In the genomic region with DNA sequence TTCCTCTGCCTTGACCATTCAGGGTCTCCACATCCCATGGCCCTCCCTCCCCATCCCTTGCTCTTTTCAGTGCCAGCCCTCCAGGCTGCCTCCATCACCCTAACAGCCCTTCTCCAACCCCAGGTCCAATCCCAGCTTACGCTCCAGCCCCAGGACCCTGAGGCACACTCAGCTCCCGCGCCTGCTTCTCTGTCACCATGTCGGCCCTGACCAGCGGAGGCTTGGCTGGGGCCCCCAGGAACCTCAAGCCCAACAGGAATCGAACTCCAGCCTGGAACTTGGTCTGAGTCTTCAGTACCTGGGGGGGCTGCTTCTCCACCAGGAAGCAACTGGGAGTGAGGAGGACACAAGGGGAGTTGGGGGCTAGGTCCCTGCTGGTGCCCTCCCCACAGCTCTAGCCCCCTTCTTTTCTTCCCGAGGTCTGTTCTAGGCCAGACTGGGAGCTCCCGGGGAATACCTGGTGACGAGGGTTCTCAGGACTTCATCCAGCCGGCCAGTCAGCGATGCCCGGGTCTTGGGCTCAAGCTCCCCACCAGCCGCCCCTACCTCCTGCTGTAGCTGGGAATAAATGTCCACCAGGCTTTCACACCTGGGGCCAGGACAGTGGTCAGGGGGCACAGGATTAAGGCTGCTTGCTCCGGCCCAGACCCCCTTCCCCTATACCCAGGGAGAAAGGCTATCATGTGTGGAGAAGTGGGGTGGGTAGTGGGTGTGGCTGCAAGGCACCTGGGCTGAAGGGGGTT, we compare ENCODE assay signal across 23 cellular contexts. TPM values are rescaled to one million over a fixed set of nuclear protein-coding genes. Genes with fewer than 3 reads are reported as not detected.
DNase-seq lines count a peak whose midpoint lies in the region; ATAC-seq, FAIRE-seq and TF ChIP-seq lines count a peak whose summit lies in the region.
"Had no signal": no experiment of that assay in that cellular context is flagged by ENCODE, and none has a peak within 500 bp of the region (broad histone marks: within the 10 kb centered on the region; RNA-seq: fewer than 3 reads in every experiment).

No MANE protein-coding gene starts in this region.

- no peak for ATAC-seq in activated naive CD4-positive, alpha-beta T cell treated with anti-CD3 and anti-CD28 coated beads, Interleukin-2, amount 50 U/mL, for 72 hours
- ATAC-seq in GM12878 (no peak), HG03520 (IDR thresholded peaks at IDR 0.05; ENCODE audit: unreplicated experiment) (no peak), HG02610 (IDR thresholded peaks at IDR 0.05; ENCODE audit: unreplicated experiment) (no peak)
- no peak for ATAC-seq in stimulated activated memory B cell treated with anti-CD40 and anti-IgM and Interleukin-4, amounts not matched to agents 10 μg/mL and 1 μg/mL and 100 μg/mL, for 72 hours
- ATAC-seq: activated CD4-positive, CD25-positive, alpha-beta regulatory T cell treated with anti-CD3 and anti-CD28 coated beads, Interleukin-2, amount 50 U/mL, for 24 hours; HepG2; pancreas; right lobe of liver; upper lobe of right lung had no signal

- RAD21 ChIA-PET in GM12878 (lab: Charles Lee; ENCODE audit: unreplicated experiment): no interaction called here

- CTCF ChIA-PET in GM12878 (lab: Yijun Ruan, JAX): interaction anchor here (0.5 to 11.7 kb wide), 3 partner anchors 38 to 425 kb away, joined by 3 to 458 read pairs (median 4); no protein-coding TSS in a partner anchor

- in situ Hi-C loops in GM12878 (cut with MboI): no loop called here

- peaks cover 24 to 32% of the 10 kb centered on the region in 2 experiments for H3K36me3 ChIP-seq in GM12878 (ENCODE audit: control insufficient read depth in 2 of 2, insufficient read depth in 2 of 2, low read length in 1 of 2)

- no peak overlapping the region for H3K9ac ChIP-seq in GM12878 (ENCODE audit: control insufficient read depth, insufficient read depth, low read length)

- TF ChIP-seq POLR2A in GM12878 (IDR thresholded peaks at IDR 0.05; ENCODE audit: low read depth, low read length): 0 out of 2 replicates have a peak, but pooled peaks have one; percentile 21

- H2AFZ ChIP-seq in GM12878 (ENCODE audit: control insufficient read depth, low read depth, low read length): no peak overlapping the region

- no peaks in the 10 kb centered on the region for H3K27me3 Mint-ChIP-seq in stimulated activated memory B cell treated with anti-CD40 and anti-IgM and Interleukin-4, amounts not matched to agents 10 μg/mL and 1 μg/mL and 100 μg/mL, for 72 hours
- H3K27me3 Mint-ChIP-seq: memory B cell had no signal

- no peaks in the 10 kb centered on the region; the same call in 1 of the 2 replicates for H3K4me1 ChIP-seq in GM12878 (ENCODE audit: control insufficient read depth, insufficient read depth, low read length)

- FAIRE-seq in GM12878 (lab: Jason Lieb, UNC): no peak
- FAIRE-seq: GM12892, HepG2, pancreas had no signal

- H3K9me3 ChIP-seq in GM12878 (replicated peaks; ENCODE audit: control insufficient read depth, insufficient read depth, low read length): no peaks in the 10 kb centered on the region
- H3K9me3 ChIP-seq: pancreas, right lobe of liver, upper lobe of right lung had no signal

- POLR2A ChIA-PET in GM12878 (lab: Charles Lee): no interaction called here

- DNase-seq in activated naive CD4-positive, alpha-beta T cell treated with anti-CD3 and anti-CD28 coated beads, Interleukin-2, amount 50 U/mL, for 72 hours (ENCODE audit: low spot score in 2 of 2): no peak
- DNase-seq in activated naive CD4-positive, alpha-beta T cell treated with anti-CD3 and anti-CD28 coated beads, Interleukin-2, amount 50 U/mL, for 16 hours: no peak
- DNase-seq in D341Med (ENCODE audit: low spot score) (peak; percentile 17), GM12878 (ENCODE audit: low read depth, low spot score) (no peak), DMS53 (lab: John Stamatoyannopoulos, UW) (no peak)
- DNase-seq: DMS79 treated with DMSO at 0.1 percent for 48 hours, HFFc6, NCI-H2081 treated with DMSO at 0.1 percent for 48 hours, NCI-H82, right lobe of liver, upper lobe of right lung had no signal

- TF ChIP-seq EP300 in GM12878 (IDR thresholded peaks at IDR 0.05; ENCODE audit: borderline replicate concordance in 1 of 2, control insufficient read depth in 1 of 2, low read depth in 2 of 2, low read length in 2 of 2): no peak

- no peaks in the 10 kb centered on the region for H4K20me1 ChIP-seq in GM12878 (ENCODE audit: control insufficient read depth, insufficient read depth)

- H3K27ac ChIP-seq in GM12878 (ENCODE audit: control insufficient read depth, insufficient read depth): no peak overlapping the region
- H3K27ac ChIP-seq: coronary artery, pancreas, right lobe of liver, upper lobe of right lung had no signal

- BruUV-seq in GM12878 (replicated peaks; lab: Mats Ljungman, UMichigan): no TSS peak

- intact Hi-C loops in GM12878 (cut with micrococcal nuclease; ENCODE audit: unreplicated experiment): no loop called here

- TF ChIP-seq CTCF in GM12878 (IDR thresholded peaks at IDR 0.05 in 2 of 3, conservative IDR thresholded peaks at IDR 0.05 in 1 of 3; ENCODE audit: control insufficient read depth in 2 of 3, extremely low read depth in 1 of 3, insufficient read depth in 1 of 3, low read depth in 3 of 3, low read length in 3 of 3): no peak

- H3K4me2 ChIP-seq in GM12878 (ENCODE audit: control insufficient read depth, insufficient read depth): no peak overlapping the region

- peaks cover 25% of the 10 kb centered on the region for H3K79me2 ChIP-seq in GM12878 (ENCODE audit: control insufficient read depth, insufficient read depth, low read length)

- H3K4me1 Mint-ChIP-seq in stimulated activated memory B cell treated with anti-CD40 and anti-IgM and Interleukin-4, amounts not matched to agents 10 μg/mL and 1 μg/mL and 100 μg/mL, for 72 hours: peaks cover 79% of the 10 kb centered on the region

- H3K4me3 ChIP-seq in GM12878: no peak overlapping the region
- H3K4me3 ChIP-seq: coronary artery, pancreas, right lobe of liver, upper lobe of right lung had no signal

- H3K4me3 Mint-ChIP-seq in stimulated activated memory B cell treated with anti-CD40 and anti-IgM and Interleukin-4, amounts not matched to agents 10 μg/mL and 1 μg/mL and 100 μg/mL, for 72 hours: no peak overlapping the region
- H3K4me3 Mint-ChIP-seq: HFFc6, memory B cell had no signal

- H3K36me3 Mint-ChIP-seq in activated naive CD4-positive, alpha-beta T cell treated with anti-CD3 and anti-CD28 coated beads, Interleukin-2, amount 50 U/mL, for 72 hours: peaks cover 16 to 52% of the 10 kb centered on the region in 2 donors
- peaks cover 81% of the 10 kb centered on the region for H3K36me3 Mint-ChIP-seq in stimulated activated memory B cell treated with anti-CD40 and anti-IgM and Interleukin-4, amounts not matched to agents 10 μg/mL and 1 μg/mL and 100 μg/mL, for 72 hours

- SMC1A ChIA-PET in GM12878 (lab: Charles Lee; ENCODE audit: uncharacterized antibody, unreplicated experiment): interaction anchor here (8.6 kb wide), 1 partner anchor 9 kb away, joined by 120 read pairs; no protein-coding TSS in a partner anchor

- no peak for TF ChIP-seq RAD21 in GM12878 (IDR thresholded peaks at IDR 0.05; ENCODE audit: insufficient read depth, low read depth, low read length)

- peak overlapping the region; percentile 15 to 86 for H3K27ac Mint-ChIP-seq in activated naive CD4-positive, alpha-beta T cell treated with anti-CD3 and anti-CD28 coated beads, Interleukin-2, amount 50 U/mL, for 72 hours
- peak overlapping the region; percentile 65 for H3K27ac Mint-ChIP-seq in stimulated activated memory B cell treated with anti-CD40 and anti-IgM and Interleukin-4, amounts not matched to agents 10 μg/mL and 1 μg/mL and 100 μg/mL, for 72 hours
- H3K27ac Mint-ChIP-seq: HFFc6 had no signal

- no peaks in the 10 kb centered on the region for H3K27me3 ChIP-seq in GM12878 (replicated peaks in 1 of 2; ENCODE audit: control insufficient read depth in 2 of 2, insufficient read depth in 2 of 2, low read length in 1 of 2)
- H3K27me3 ChIP-seq: pancreas, right lobe of liver, upper lobe of right lung had no signal

- WGBS in GM12878 (ENCODE audit: insufficient coverage, insufficient replicate concordance, low lambda C conversion rate, missing lambda C conversion rate): 97% methylated on average over 14 of the region's 14 CpGs

- no peaks in the 10 kb centered on the region for H3K9me3 Mint-ChIP-seq in activated naive CD4-positive, alpha-beta T cell treated with anti-CD3 and anti-CD28 coated beads, Interleukin-2, amount 50 U/mL, for 72 hours
- H3K9me3 Mint-ChIP-seq in stimulated activated memory B cell treated with anti-CD40 and anti-IgM and Interleukin-4, amounts not matched to agents 10 μg/mL and 1 μg/mL and 100 μg/mL, for 72 hours: no peaks in the 10 kb centered on the region
- H3K9me3 Mint-ChIP-seq: HFFc6, memory B cell had no signal

RNA-seq across cellular contexts. Expression of a gene that starts 6.0 kb away (rescaled TPM):
- 100 to 1,000 TPM; 213 to 283 TPM for total RNA-seq in activated naive CD4-positive, alpha-beta T cell treated with anti-CD3 and anti-CD28 coated beads, Interleukin-2, amount 50 U/mL, for 72 hours
- total RNA-seq in GM12878 (2013; cell fraction: nucleolus; rRNA removed): 219 and 234 TPM in 2 replicates
- total RNA-seq in GM12878 (2014; rRNA removed) (100 and 101 TPM in 2 replicates), GM12878 (2014; rRNA removed; fragmentation: Illumina TruSeq; extraction: Trizol) (79.0 and 79.9 TPM in 2 replicates), GM12878 (2021) (146 and 163 TPM in 2 replicates)
- 92.2 TPM for polyA plus RNA-seq in GM12878 (2011; ENCODE audit: low read depth)
- polyA plus RNA-seq in GM12878 (2011; rRNA removed) (107 and 176 TPM in 2 replicates), GM12878 (2014; fragmentation: Illumina TruSeq; extraction: Trizol) (161 and 168 TPM in 2 replicates), GM12878 (2014; fragmentation: Nextera tagmentation; extraction: Ambion mirVana) (10 to 100 TPM; 14.2 to 17.3 TPM), GM12878 (2014; rRNA removed) (153 and 157 TPM in 2 replicates), GM12878 (2016; fragmentation: Nextera tagmentation; extraction: Ambion mirVana) (10 to 100 TPM; 61.0 to 63.3 TPM)
- 210 and 211 TPM in 2 replicates for polyA plus RNA-seq in GM12878 (2011; cell fraction: cytosol; rRNA removed)
- polyA plus RNA-seq in GM12878 (2011; cell fraction: nucleus; rRNA removed): 576 and 633 TPM in 2 replicates
- 137 and 138 TPM in 2 replicates for polyA plus RNA-seq in GM12878 (2012)
- 146 and 216 TPM in 2 replicates for polyA minus RNA-seq in GM12878 (2011; rRNA and poly(A)+ RNA removed)
- 57.9 and 72.7 TPM in 2 replicates for polyA minus RNA-seq in GM12878 (2011; cell fraction: cytosol; rRNA and poly(A)+ RNA removed)
- polyA minus RNA-seq in GM12878 (2011; cell fraction: nucleus; rRNA and poly(A)+ RNA removed): 75.9 and 146 TPM in 2 replicates

RNA-seq across cellular contexts. Expression of a gene that starts 16.3 kb away (rescaled TPM):
- 10 to 100 TPM; 39.1 to 39.3 TPM for total RNA-seq in activated naive CD4-positive, alpha-beta T cell treated with anti-CD3 and anti-CD28 coated beads, Interleukin-2, amount 50 U/mL, for 72 hours
- total RNA-seq in GM12878 (2013; cell fraction: nucleolus; rRNA removed): 27.9 and 30.3 TPM in 2 replicates
- total RNA-seq in GM12878 (2014; rRNA removed) (28.4 and 30.1 TPM in 2 replicates), GM12878 (2014; rRNA removed; fragmentation: Illumina TruSeq; extraction: Trizol) (13.0 and 13.6 TPM in 2 replicates), GM12878 (2021) (28.2 and 28.5 TPM in 2 replicates)
- polyA plus RNA-seq in GM12878 (2011; ENCODE audit: low read depth): 5.3 TPM
- polyA plus RNA-seq in GM12878 (2011; rRNA removed) (25.2 and 35.2 TPM in 2 replicates), GM12878 (2014; fragmentation: Illumina TruSeq; extraction: Trizol) (7.9 and 17.0 TPM in 2 replicates), GM12878 (2014; fragmentation: Nextera tagmentation; extraction: Ambion mirVana) (1 to 10 TPM in 1 of 2 experiments, under 1 TPM in 1; 0.35 to 1.0 TPM), GM12878 (2014; rRNA removed) (28.0 and 28.6 TPM in 2 replicates), GM12878 (2016; fragmentation: Nextera tagmentation; extraction: Ambion mirVana) (1 to 10 TPM; 3.6 to 5.8 TPM)
- polyA plus RNA-seq in GM12878 (2011; cell fraction: cytosol; rRNA removed): 36.4 and 44.0 TPM in 2 replicates
- 69.8 and 77.5 TPM in 2 replicates for polyA plus RNA-seq in GM12878 (2011; cell fraction: nucleus; rRNA removed)
- polyA plus RNA-seq in GM12878 (2012): 11.5 and 17.8 TPM in 2 replicates
- polyA minus RNA-seq in GM12878 (2011; rRNA and poly(A)+ RNA removed): 21.1 and 40.5 TPM in 2 replicates
- polyA minus RNA-seq in GM12878 (2011; cell fraction: cytosol; rRNA and poly(A)+ RNA removed): 14.6 and 15.7 TPM in 2 replicates
- polyA minus RNA-seq in GM12878 (2011; cell fraction: nucleus; rRNA and poly(A)+ RNA removed): 17.3 and 27.7 TPM in 2 replicates

RNA-seq across cellular contexts. Expression of a gene that starts 23.1 kb away (rescaled TPM):
- total RNA-seq in activated naive CD4-positive, alpha-beta T cell treated with anti-CD3 and anti-CD28 coated beads, Interleukin-2, amount 50 U/mL, for 72 hours: 1 to 10 TPM; 1.3 to 5.9 TPM
- 6.0 and 6.8 TPM in 2 replicates for total RNA-seq in GM12878 (2013; cell fraction: nucleolus; rRNA removed)
- under 0.01 and 0.05 TPM in 2 replicates for total RNA-seq in GM12878 (2014; rRNA removed)
- 0.05 and 0.18 TPM in 2 replicates for total RNA-seq in GM12878 (2014; rRNA removed; fragmentation: Illumina TruSeq; extraction: Trizol)
- total RNA-seq in GM12878 (2021): 0.93 and 1.1 TPM in 2 replicates
- polyA plus RNA-seq in GM12878 (2011; ENCODE audit: low read depth): 0.51 TPM
- polyA plus RNA-seq in GM12878 (2011; rRNA removed): 0.24 TPM in 2 replicates
- polyA plus RNA-seq in GM12878 (2011; cell fraction: cytosol; rRNA removed): 0.48 and 0.57 TPM in 2 replicates
- 2.5 and 3.3 TPM in 2 replicates for polyA plus RNA-seq in GM12878 (2011; cell fraction: nucleus; rRNA removed)
- 1.2 and 1.4 TPM in 2 replicates for polyA plus RNA-seq in GM12878 (2012)
- 0.03 and 0.07 TPM in 2 replicates for polyA plus RNA-seq in GM12878 (2014; fragmentation: Illumina TruSeq; extraction: Trizol)
- polyA plus RNA-seq in GM12878 (2014; fragmentation: Nextera tagmentation; extraction: Ambion mirVana): not detected
- polyA plus RNA-seq in GM12878 (2014; rRNA removed): 0.09 and 0.29 TPM in 2 replicates
- under 1 TPM; 0.23 to 0.28 TPM for polyA plus RNA-seq in GM12878 (2016; fragmentation: Nextera tagmentation; extraction: Ambion mirVana)
- 1.8 TPM in 2 replicates for polyA minus RNA-seq in GM12878 (2011; rRNA and poly(A)+ RNA removed)
- polyA minus RNA-seq in GM12878 (2011; cell fraction: cytosol; rRNA and poly(A)+ RNA removed): 2.2 and 3.1 TPM in 2 replicates
- polyA minus RNA-seq in GM12878 (2011; cell fraction: nucleus; rRNA and poly(A)+ RNA removed): 1.6 and 3.1 TPM in 2 replicates

RNA-seq across cellular contexts. Expression of a gene that starts 26.6 kb away (rescaled TPM):
- 100 to 1,000 TPM in 1 of 2 donors, 10 to 100 TPM in 1; 80.2 to 182 TPM for total RNA-seq in activated naive CD4-positive, alpha-beta T cell treated with anti-CD3 and anti-CD28 coated beads, Interleukin-2, amount 50 U/mL, for 72 hours
- 79.0 and 86.0 TPM in 2 replicates for total RNA-seq in GM12878 (2013; cell fraction: nucleolus; rRNA removed)
- total RNA-seq in GM12878 (2014; rRNA removed) (19.7 and 22.6 TPM in 2 replicates), GM12878 (2014; rRNA removed; fragmentation: Illumina TruSeq; extraction: Trizol) (17.7 and 19.7 TPM in 2 replicates), GM12878 (2021) (20.7 and 20.8 TPM in 2 replicates)
- 7.4 TPM for polyA plus RNA-seq in GM12878 (2011; ENCODE audit: low read depth)
- polyA plus RNA-seq in GM12878 (2011; rRNA removed) (45.9 and 61.7 TPM in 2 replicates), GM12878 (2014; fragmentation: Illumina TruSeq; extraction: Trizol) (24.9 and 30.5 TPM in 2 replicates), GM12878 (2014; fragmentation: Nextera tagmentation; extraction: Ambion mirVana) (1 to 10 TPM; 4.0 to 4.7 TPM), GM12878 (2014; rRNA removed) (17.8 and 20.6 TPM in 2 replicates), GM12878 (2016; fragmentation: Nextera tagmentation; extraction: Ambion mirVana) (10 to 100 TPM; 18.2 to 20.0 TPM)
- 18.3 and 22.3 TPM in 2 replicates for polyA plus RNA-seq in GM12878 (2011; cell fraction: cytosol; rRNA removed)
- polyA plus RNA-seq in GM12878 (2011; cell fraction: nucleus; rRNA removed): 60.1 and 76.7 TPM in 2 replicates
- 9.3 and 14.8 TPM in 2 replicates for polyA plus RNA-seq in GM12878 (2012)
- 26.2 and 32.9 TPM in 2 replicates for polyA minus RNA-seq in GM12878 (2011; rRNA and poly(A)+ RNA removed)
- polyA minus RNA-seq in GM12878 (2011; cell fraction: cytosol; rRNA and poly(A)+ RNA removed): 6.3 and 7.0 TPM in 2 replicates
- polyA minus RNA-seq in GM12878 (2011; cell fraction: nucleus; rRNA and poly(A)+ RNA removed): 13.1 and 14.1 TPM in 2 replicates

RNA-seq across cellular contexts. Expression of a gene that starts 42.2 kb away (rescaled TPM):
- total RNA-seq in activated naive CD4-positive, alpha-beta T cell treated with anti-CD3 and anti-CD28 coated beads, Interleukin-2, amount 50 U/mL, for 72 hours: not detected
- not detected in 2 replicates for total RNA-seq in GM12878 (2013; cell fraction: nucleolus; rRNA removed)
- total RNA-seq in GM12878 (2014; rRNA removed) (not detected in 2 replicates), GM12878 (2014; rRNA removed; fragmentation: Illumina TruSeq; extraction: Trizol) (not detected in 2 replicates), GM12878 (2021) (not detected in 2 replicates)
- not detected for polyA plus RNA-seq in GM12878 (2011; ENCODE audit: low read depth)
- polyA plus RNA-seq in GM12878 (2011; rRNA removed) (not detected in 2 replicates), GM12878 (2014; fragmentation: Illumina TruSeq; extraction: Trizol) (not detected in 2 replicates), GM12878 (2014; fragmentation: Nextera tagmentation; extraction: Ambion mirVana) (not detected), GM12878 (2014; rRNA removed) (not detected in 2 replicates), GM12878 (2016; fragmentation: Nextera tagmentation; extraction: Ambion mirVana) (not detected)
- not detected in 2 replicates for polyA plus RNA-seq in GM12878 (2011; cell fraction: cytosol; rRNA removed)
- not detected in 2 replicates for polyA plus RNA-seq in GM12878 (2011; cell fraction: nucleus; rRNA removed)
- not detected in 2 replicates for polyA plus RNA-seq in GM12878 (2012)
- not detected in 2 replicates for polyA minus RNA-seq in GM12878 (2011; rRNA and poly(A)+ RNA removed)
- not detected in 2 replicates for polyA minus RNA-seq in GM12878 (2011; cell fraction: cytosol; rRNA and poly(A)+ RNA removed)
- not detected in 2 replicates for polyA minus RNA-seq in GM12878 (2011; cell fraction: nucleus; rRNA and poly(A)+ RNA removed)
- total RNA-seq: bronchial epithelial cell, glomerular endothelial cell, HepG2, HFFc6, myocyte, pancreas, right lobe of liver, upper lobe of right lung had no signal
- polyA plus RNA-seq: pancreas had no signal
